ENCODE assay signal across 8 cellular contexts in the genomic region with DNA sequence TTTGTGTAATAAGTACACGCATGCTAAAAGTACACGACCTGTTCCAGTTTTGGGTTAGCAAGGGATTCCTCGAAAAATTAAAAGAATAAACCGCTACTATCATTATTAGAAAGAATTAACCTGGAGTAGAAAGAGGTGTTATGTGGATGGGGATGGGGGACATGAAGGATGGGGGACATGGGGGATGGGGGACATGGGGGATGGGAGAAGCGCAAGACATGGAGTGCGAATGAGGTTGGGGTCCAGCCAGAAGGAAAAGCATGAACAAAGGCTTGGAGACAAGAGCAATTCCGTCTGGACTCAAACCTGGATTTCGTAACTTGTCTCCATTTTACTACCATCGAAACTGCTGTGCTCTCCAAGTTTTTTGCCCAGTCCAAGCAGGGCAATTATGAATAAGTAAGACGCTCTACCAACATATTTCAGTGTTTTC. TPM values are rescaled to one million over a fixed set of nuclear protein-coding genes. Genes with fewer than 3 reads are reported as not detected.
DNase-seq lines count a peak whose midpoint lies in the region; ATAC-seq, FAIRE-seq and TF ChIP-seq lines count a peak whose summit lies in the region.

No MANE protein-coding gene starts in this region.

- POLR2A ChIA-PET in GM12878 (lab: Charles Lee): interaction anchor here (0.6 to 1.0 kb wide), 2 partner anchors 11 to 325 kb away, joined by 4 read pairs; a partner anchor contains a TSS

- H3K9me3 ChIP-seq in GM12878 (replicated peaks; ENCODE audit: control insufficient read depth, insufficient read depth, low read length): no peaks in the 10 kb centered on the region; the same call in 2 of the 3 replicates
- no peaks in the 10 kb centered on the region for H3K9me3 ChIP-seq in left lung
- H3K9me3 ChIP-seq in tibial nerve: peaks cover 0 to 11% (median 0%) of the 10 kb centered on the region in 4 donors

- TF ChIP-seq POLR2A in GM12878 (IDR thresholded peaks at IDR 0.05; ENCODE audit: low read depth, low read length): no peak
- TF ChIP-seq POLR2A in tibial nerve (IDR thresholded peaks at IDR 0.05): no peak

- ATAC-seq in GM12878: no peak; the same call in 2 of the 3 replicates
- ATAC-seq in left lung: no peak

- H3K27me3 ChIP-seq in GM12878 (replicated peaks in 1 of 2; ENCODE audit: control insufficient read depth in 2 of 2, insufficient read depth in 2 of 2, low read length in 1 of 2) (no peaks in the 10 kb centered on the region), left lung (no peaks in the 10 kb centered on the region), tibial nerve (no peaks in the 10 kb centered on the region)

- RAD21 ChIA-PET in GM12878 (lab: Charles Lee; ENCODE audit: unreplicated experiment): interaction anchor here (0.7 to 2.9 kb wide), 2 partner anchors 13 to 195 kb away, joined by 3 to 22 read pairs; no protein-coding TSS in a partner anchor

- H4K20me1 ChIP-seq in GM12878 (ENCODE audit: control insufficient read depth, insufficient read depth): no peaks in the 10 kb centered on the region

- H3K4me3 ChIP-seq in GM12878: peak overlapping the region; percentile 63
- peak overlapping the region; percentile 79 to 92 for H3K4me3 ChIP-seq in left lung
- H3K4me3 ChIP-seq in tibial nerve: peak overlapping the region; percentile 85 to 92 (median 88)

- DNase-seq in CD1c-positive myeloid dendritic cell (ENCODE audit: extremely low spot score) (peak; percentile 24), HPDE6-E6E7 (ENCODE audit: extremely low spot score) (peak; percentile 15), GM12878 (ENCODE audit: low read depth, low spot score) (no peak), left lung (no peak), tibial nerve (ENCODE audit: low spot score in 2 of 2) (no peak), SK-N-DZ (ENCODE audit: low spot score) (no peak), ACHN (no peak)
- DNase-seq in stimulated activated CD4-positive, alpha-beta T cell treated with anti-CD3 and anti-CD28 coated beads, Interleukin-2, amount 100 ng/mL, for 24 hours: no peak

- intact Hi-C loops in GM12878 (cut with micrococcal nuclease; ENCODE audit: unreplicated experiment): no loop called here
- intact Hi-C loops in left lung (cut with DNase I): no loop called here

- H3K27ac ChIP-seq in GM12878 (ENCODE audit: control insufficient read depth, insufficient read depth) (peak overlapping the region; percentile 71), left lung (peak overlapping the region; percentile 81 to 89), tibial nerve (peak overlapping the region in 3 of 4 donors; percentile 91 to 94 (median 93))

- H3K4me2 ChIP-seq in GM12878 (ENCODE audit: control insufficient read depth, insufficient read depth): peak overlapping the region; percentile 51

- CTCF ChIA-PET in GM12878 (lab: Yijun Ruan, JAX): interaction anchor here (1.1 kb wide), 1 partner anchor 42 kb away, joined by 3 read pairs; no protein-coding TSS in a partner anchor

- H3K79me2 ChIP-seq in GM12878 (ENCODE audit: control insufficient read depth, insufficient read depth, low read length): peaks cover 42% of the 10 kb centered on the region

- TF ChIP-seq CTCF in GM12878 (IDR thresholded peaks at IDR 0.05 in 2 of 3, conservative IDR thresholded peaks at IDR 0.05 in 1 of 3; ENCODE audit: control insufficient read depth in 2 of 3, extremely low read depth in 1 of 3, insufficient read depth in 1 of 3, low read depth in 3 of 3, low read length in 3 of 3) (no peak), left lung (IDR thresholded peaks at IDR 0.05) (no peak), tibial nerve (IDR thresholded peaks at IDR 0.05) (no peak)

- FAIRE-seq in GM12878 (lab: Jason Lieb, UNC): no peak

- H2AFZ ChIP-seq in GM12878 (ENCODE audit: control insufficient read depth, low read depth, low read length): peak overlapping the region; percentile 98

- H3K4me1 ChIP-seq in GM12878 (ENCODE audit: control insufficient read depth, insufficient read depth, low read length): no peaks in the 10 kb centered on the region
- peaks cover 0 to 18% of the 10 kb centered on the region in 2 donors for H3K4me1 ChIP-seq in left lung
- peaks cover 0 to 25% (median 6%) of the 10 kb centered on the region in 4 donors for H3K4me1 ChIP-seq in tibial nerve

- no peaks in the 10 kb centered on the region for H3K36me3 ChIP-seq in GM12878 (ENCODE audit: control insufficient read depth in 2 of 2, insufficient read depth in 2 of 2, low read length in 1 of 2)
- H3K36me3 ChIP-seq in left lung: no peaks in the 10 kb centered on the region
- no peaks in the 10 kb centered on the region for H3K36me3 ChIP-seq in tibial nerve

- TF ChIP-seq EP300 in GM12878 (IDR thresholded peaks at IDR 0.05; ENCODE audit: borderline replicate concordance in 1 of 2, control insufficient read depth in 1 of 2, low read depth in 2 of 2, low read length in 2 of 2) (no peak), tibial nerve (IDR thresholded peaks at IDR 0.05) (no peak)

- in situ Hi-C loops in GM12878 (cut with MboI): no loop called here
- in situ Hi-C loops in ACHN (cut with HindIII; ENCODE audit: low pct_ligation_motif_present, low pct_unique_long_range_greater_than_20kb, low sequenced_read_pairs): no loop called here

- SMC1A ChIA-PET in GM12878 (lab: Charles Lee; ENCODE audit: uncharacterized antibody, unreplicated experiment): interaction anchor here (1.1 to 1.5 kb wide), 2 partner anchors 11 to 51 kb away, joined by 4 read pairs; no protein-coding TSS in a partner anchor

- peak overlapping the region; percentile 46; the same call in 1 of the 2 replicates for H3K9ac ChIP-seq in GM12878 (ENCODE audit: control insufficient read depth, insufficient read depth, low read length)

- WGBS in GM12878 (ENCODE audit: insufficient coverage, insufficient replicate concordance, low lambda C conversion rate, missing lambda C conversion rate): 39% methylated on average over 8 of the region's 10 CpGs
- WGBS in tibial nerve, 2 donors: 29 to 39% methylated on average over 10 of the region's 10 CpGs

- no TSS peak for BruUV-seq in GM12878 (replicated peaks; lab: Mats Ljungman, UMichigan)

- TF ChIP-seq RAD21 in GM12878 (IDR thresholded peaks at IDR 0.05; ENCODE audit: insufficient read depth, low read depth, low read length): no peak

RNA-seq across cellular contexts. Expression of a gene that starts 0.6 kb away (rescaled TPM):
- total RNA-seq in GM12878 (2013; cell fraction: nucleolus; rRNA removed): 72.1 and 74.4 TPM in 2 replicates
- 118 and 139 TPM in 2 replicates for total RNA-seq in GM12878 (2014; rRNA removed)
- 111 and 117 TPM in 2 replicates for total RNA-seq in GM12878 (2014; rRNA removed; fragmentation: Illumina TruSeq; extraction: Trizol)
- 109 and 110 TPM in 2 replicates for total RNA-seq in GM12878 (2021)
- 39.2 TPM for polyA plus RNA-seq in GM12878 (2011; ENCODE audit: low read depth)
- 86.4 and 94.7 TPM in 2 replicates for polyA plus RNA-seq in GM12878 (2011; rRNA removed)
- 97.2 and 102 TPM in 2 replicates for polyA plus RNA-seq in GM12878 (2011; cell fraction: cytosol; rRNA removed)
- polyA plus RNA-seq in GM12878 (2011; cell fraction: nucleus; rRNA removed): 78.2 and 85.4 TPM in 2 replicates
- 51.7 and 59.6 TPM in 2 replicates for polyA plus RNA-seq in GM12878 (2012)
- 103 and 113 TPM in 2 replicates for polyA plus RNA-seq in GM12878 (2014; fragmentation: Illumina TruSeq; extraction: Trizol)
- polyA plus RNA-seq in GM12878 (2014; fragmentation: Nextera tagmentation; extraction: Ambion mirVana): 10 to 100 TPM; 39.2 to 59.5 TPM
- polyA plus RNA-seq in GM12878 (2014; rRNA removed): 99.6 and 108 TPM in 2 replicates
- polyA plus RNA-seq in GM12878 (2016; fragmentation: Nextera tagmentation; extraction: Ambion mirVana): 10 to 100 TPM; 75.1 to 90.2 TPM
- 114 and 151 TPM in 2 replicates for polyA minus RNA-seq in GM12878 (2011; rRNA and poly(A)+ RNA removed)
- 25.0 and 27.3 TPM in 2 replicates for polyA minus RNA-seq in GM12878 (2011; cell fraction: cytosol; rRNA and poly(A)+ RNA removed)
- 21.6 and 29.2 TPM in 2 replicates for polyA minus RNA-seq in GM12878 (2011; cell fraction: nucleus; rRNA and poly(A)+ RNA removed)
- total RNA-seq in left lung: 10 to 100 TPM; 39.5 to 40.8 TPM
- 10 to 100 TPM; 44.4 to 56.5 (median 52.2) TPM for total RNA-seq in tibial nerve
- 353 and 378 TPM in 2 replicates for polyA plus RNA-seq in SK-N-DZ (2014; cell fraction: cytosol; rRNA removed)
- polyA plus RNA-seq in SK-N-DZ (2014; cell fraction: nucleus; rRNA removed): 274 and 286 TPM in 2 replicates

RNA-seq across cellular contexts. Expression of a gene that starts 3.0 kb away (rescaled TPM):
- not detected in 2 replicates for total RNA-seq in GM12878 (2013; cell fraction: nucleolus; rRNA removed)
- total RNA-seq in GM12878 (2014; rRNA removed) (not detected in 2 replicates), GM12878 (2014; rRNA removed; fragmentation: Illumina TruSeq; extraction: Trizol) (not detected in 2 replicates), GM12878 (2021) (not detected in 2 replicates), left lung (not detected), tibial nerve (not detected)
- polyA plus RNA-seq in GM12878 (2011; ENCODE audit: low read depth): not detected
- polyA plus RNA-seq in GM12878 (2011; rRNA removed) (0.23 TPM in 1 of 2 replicates, not detected in the other), GM12878 (2014; fragmentation: Illumina TruSeq; extraction: Trizol) (not detected in 2 replicates), GM12878 (2014; fragmentation: Nextera tagmentation; extraction: Ambion mirVana) (under 1 TPM in 1 of 2 experiments, not detected in 1; 0.42 TPM), GM12878 (2014; rRNA removed) (not detected in 2 replicates), GM12878 (2016; fragmentation: Nextera tagmentation; extraction: Ambion mirVana) (under 1 TPM in 1 of 2 experiments, not detected in 1; 0.48 TPM)
- not detected in 2 replicates for polyA plus RNA-seq in GM12878 (2011; cell fraction: cytosol; rRNA removed)
- polyA plus RNA-seq in GM12878 (2011; cell fraction: nucleus; rRNA removed): not detected in 2 replicates
- not detected in 2 replicates for polyA plus RNA-seq in GM12878 (2012)
- not detected in 2 replicates for polyA minus RNA-seq in GM12878 (2011; rRNA and poly(A)+ RNA removed)
- polyA minus RNA-seq in GM12878 (2011; cell fraction: cytosol; rRNA and poly(A)+ RNA removed): not detected in 2 replicates
- polyA minus RNA-seq in GM12878 (2011; cell fraction: nucleus; rRNA and poly(A)+ RNA removed): not detected in 2 replicates
- not detected in 2 replicates for polyA plus RNA-seq in SK-N-DZ (2014; cell fraction: cytosol; rRNA removed)
- not detected in 2 replicates for polyA plus RNA-seq in SK-N-DZ (2014; cell fraction: nucleus; rRNA removed)

RNA-seq across cellular contexts. Expression of a gene that starts 46.0 kb away (rescaled TPM):
- not detected in 2 replicates for total RNA-seq in GM12878 (2013; cell fraction: nucleolus; rRNA removed)
- total RNA-seq in GM12878 (2014; rRNA removed): not detected in 2 replicates
- total RNA-seq in GM12878 (2014; rRNA removed; fragmentation: Illumina TruSeq; extraction: Trizol): not detected in 2 replicates
- not detected in 2 replicates for total RNA-seq in GM12878 (2021)
- polyA plus RNA-seq in GM12878 (2011; ENCODE audit: low read depth): not detected
- not detected in 2 replicates for polyA plus RNA-seq in GM12878 (2011; rRNA removed)
- not detected in 2 replicates for polyA plus RNA-seq in GM12878 (2011; cell fraction: cytosol; rRNA removed)
- polyA plus RNA-seq in GM12878 (2011; cell fraction: nucleus; rRNA removed): not detected in 2 replicates
- not detected in 2 replicates for polyA plus RNA-seq in GM12878 (2012)
- polyA plus RNA-seq in GM12878 (2014; fragmentation: Illumina TruSeq; extraction: Trizol): not detected in 2 replicates
- not detected for polyA plus RNA-seq in GM12878 (2014; fragmentation: Nextera tagmentation; extraction: Ambion mirVana)
- polyA plus RNA-seq in GM12878 (2014; rRNA removed): 0.08 TPM in 1 of 2 replicates, not detected in the other
- not detected for polyA plus RNA-seq in GM12878 (2016; fragmentation: Nextera tagmentation; extraction: Ambion mirVana)
- not detected in 2 replicates for polyA minus RNA-seq in GM12878 (2011; rRNA and poly(A)+ RNA removed)
- polyA minus RNA-seq in GM12878 (2011; cell fraction: cytosol; rRNA and poly(A)+ RNA removed): not detected in 2 replicates
- not detected in 2 replicates for polyA minus RNA-seq in GM12878 (2011; cell fraction: nucleus; rRNA and poly(A)+ RNA removed)
- total RNA-seq in left lung: not detected
- total RNA-seq in tibial nerve: not detected
- not detected in 2 replicates for polyA plus RNA-seq in SK-N-DZ (2014; cell fraction: cytosol; rRNA removed)
- polyA plus RNA-seq in SK-N-DZ (2014; cell fraction: nucleus; rRNA removed): not detected in 2 replicates

Comparison
In these comparisons a context has a peak if more than half of its experiments do, and no peak if none do; other contexts are left out.
1. DNase-seq: peak in CD1c-positive myeloid dendritic cell (single experiment) and HPDE6-E6E7 (single experiment); none in GM12878 (single experiment), left lung (0 of 2), tibial nerve (0 of 2), SK-N-DZ (single experiment), stimulated activated CD4-positive, alpha-beta T cell treated with anti-CD3 and anti-CD28 coated beads, Interleukin-2, amount 100 ng/mL, for 24 hours (0 of 2) and ACHN (single experiment).
2. Peak in every context shown above with its lines, with median percentiles within 50 percentile points of each other: H3K27ac ChIP-seq and H3K4me3 ChIP-seq.